Comparison of ENCODE assay signal across 15 cellular contexts in genomic region chr11:75771646-75772410, GRCh38. TPM values are rescaled to one million over a fixed set of nuclear protein-coding genes. Genes with fewer than 3 reads are reported as not detected.
DNase-seq lines count a peak whose midpoint lies in the region; ATAC-seq, FAIRE-seq and TF ChIP-seq lines count a peak whose summit lies in the region.
"Had no signal": no experiment of that assay in that cellular context is flagged by ENCODE, and none has a peak within 500 bp of the region (broad histone marks: within the 10 kb centered on the region; RNA-seq: fewer than 3 reads in every experiment).

No MANE protein-coding gene starts in this region.

- 76% methylated on average over 6 of the region's 6 CpGs for WGBS in liver
- WGBS in HepG2 (ENCODE audit: low lambda C conversion rate) = 84% methylated on average over 5 of the region's 6 CpGs

- intact Hi-C loops in HepG2 (cut with micrococcal nuclease; ENCODE audit: unreplicated experiment) = no loop called here
- intact Hi-C loops in activated B cell treated with CpG ODN at 0.5 μM for 24 hours (cut with micrococcal nuclease) = loop anchor here (2.0 kb wide), 1 partner anchor 53 kb away; no protein-coding TSS in a partner anchor

- peaks cover 3% of the 10 kb centered on the region for H3K36me3 Mint-ChIP-seq in activated B cell treated with CpG ODN at 0.5 μM for 24 hours (ENCODE audit: low read depth)

- DNase-seq in HepG2 (ENCODE audit: low spot score) (no peak), activated B cell treated with CpG ODN at 0.5 μM for 24 hours (no peak), left lobe of liver (ENCODE audit: low spot score) (peak; percentile 43), GM12891 (ENCODE audit: insufficient read length, low spot score) (no peak)
- no peak for DNase-seq in activated effector memory CD4-positive, alpha-beta T cell treated with anti-CD3 and anti-CD28 coated beads, Interleukin-2, amount 50 U/mL, for 16 hours
- DNase-seq in activated T-cell treated with anti-CD3 and anti-CD28 coated beads, Interleukin-2, amount 50 U/mL, for 48 hours = no peak
- DNase-seq: Karpas-422, NCI-H82 had no signal

- no peaks in the 10 kb centered on the region for H3K27me3 ChIP-seq in liver (ENCODE audit: control insufficient read depth in 4 of 4, insufficient read depth in 4 of 4, low read length in 3 of 4)
- no peaks in the 10 kb centered on the region for H3K27me3 ChIP-seq in HepG2 (ENCODE audit: control insufficient read depth in 1 of 2, insufficient read depth in 2 of 2, low read length in 2 of 2)

- no peaks in the 10 kb centered on the region for H3K9me3 ChIP-seq in liver (ENCODE audit: control insufficient read depth in 4 of 4, low read length in 3 of 4)
- no peaks in the 10 kb centered on the region for H3K9me3 ChIP-seq in HepG2 (ENCODE audit: low read length)

- H2AFZ ChIP-seq in HepG2 (ENCODE audit: low read length) = no peak overlapping the region

- CTCF ChIA-PET in HepG2 (lab: Yijun Ruan, JAX; ENCODE audit: low intra/inter-chr PET ratio, low total read pairs) (no interaction called here), activated B cell treated with CpG ODN at 0.5 μM for 24 hours (lab: Charles Lee) (no interaction called here)

- TF ChIP-seq RAD21 in liver (IDR thresholded peaks at IDR 0.05) (peak in 1 of 2 donors; percentile 23), HepG2 (CRISPR knock-in tag; IDR thresholded peaks at IDR 0.05) (no peak)

- H3K4me1 ChIP-seq in liver (ENCODE audit: control insufficient read depth in 4 of 4, insufficient read depth in 4 of 4, low read length in 3 of 4) (peaks cover 0 to 67% (median 46%) of the 10 kb centered on the region in 4 donors), HepG2 (ENCODE audit: insufficient read depth, low read length) (peaks cover 51% of the 10 kb centered on the region)

- POLR2A ChIA-PET in HepG2 (lab: Yijun Ruan, JAX) (interaction anchor here (3.3 to 4.1 kb wide), 2 partner anchors 13 to 50 kb away, joined by 20 to 62 read pairs; no protein-coding TSS in a partner anchor), activated B cell treated with CpG ODN at 0.5 μM for 24 hours (lab: Charles Lee) (no interaction called here)

- in situ Hi-C loops in HepG2 (cut with HindIII; ENCODE audit: extremely low pct_ligation_motif_present, low pct_unique_long_range_greater_than_20kb) = no loop called here

- H3K9me3 Mint-ChIP-seq in activated B cell treated with CpG ODN at 0.5 μM for 24 hours = no peaks in the 10 kb centered on the region
- H3K9me3 Mint-ChIP-seq: activated T-helper 17 cell treated with anti-CD3 and anti-CD28 coated beads, Interleukin-2, amount 50 U/mL, for 72 hours had no signal

- ATAC-seq in HepG2 (no peak), activated B cell treated with CpG ODN at 0.5 μM for 24 hours (ENCODE audit: low read depth) (no peak), left lobe of liver (peak; percentile 8), HG03139 (IDR thresholded peaks at IDR 0.05; ENCODE audit: unreplicated experiment) (no peak)
- ATAC-seq: activated T-helper 17 cell treated with anti-CD3 and anti-CD28 coated beads, Interleukin-2, amount 50 U/mL, for 72 hours; right cardiac atrium had no signal

- no peaks in the 10 kb centered on the region for H4K20me1 ChIP-seq in HepG2 (ENCODE audit: insufficient read depth, low read length)

- peak overlapping the region; percentile 10 to 79 for H3K27ac ChIP-seq in liver (ENCODE audit: low read depth in 1 of 2, low read length in 2 of 2)
- H3K27ac ChIP-seq in HepG2 (ENCODE audit: extremely low read length, insufficient read depth, low read length) = no peak overlapping the region

- no peak overlapping the region for H3K4me3 Mint-ChIP-seq in activated B cell treated with CpG ODN at 0.5 μM for 24 hours
- H3K4me3 Mint-ChIP-seq: activated T-helper 17 cell treated with anti-CD3 and anti-CD28 coated beads, Interleukin-2, amount 50 U/mL, for 72 hours had no signal

- H3K36me3 ChIP-seq in liver (ENCODE audit: control insufficient read depth in 4 of 4, insufficient read depth in 3 of 4, low read depth in 1 of 4, low read length in 3 of 4) = peaks cover 0 to 4% (median 2%) of the 10 kb centered on the region in 4 donors
- H3K36me3 ChIP-seq in HepG2 (replicated peaks in 1 of 2; ENCODE audit: control insufficient read depth in 1 of 2, insufficient read depth in 2 of 2, low read length in 2 of 2) = peaks cover 0 to 14% of the 10 kb centered on the region in 2 experiments; a peak in 2 of 5 replicates
- H3K36me3 ChIP-seq: BLaER1 treated with 17β-estradiol and CSF1 and Interleukin-3, amounts not matched to agents 10 nM and 100 nM had no signal

- TF ChIP-seq EP300 in HepG2 (IDR thresholded peaks at IDR 0.05; ENCODE audit: low read depth in 2 of 2, low read length in 2 of 2) (no peak), HepG2 (CRISPR knock-in tag; IDR thresholded peaks at IDR 0.05; ENCODE audit: borderline replicate concordance) (no peak)

- no TSS peak for BruUV-seq in HepG2 (replicated peaks; lab: Mats Ljungman, UMichigan)

- no peak for TF ChIP-seq CTCF in liver (IDR thresholded peaks at IDR 0.05; ENCODE audit: low read depth, low read length, missing input control)
- TF ChIP-seq CTCF in HepG2 (CRISPR knock-in tag; IDR thresholded peaks at IDR 0.05) = no peak
- TF ChIP-seq CTCF in activated B cell treated with CpG ODN at 0.5 μM for 24 hours (IDR thresholded peaks at IDR 0.05) = no peak

- FAIRE-seq in HepG2 (lab: Jason Lieb, UNC) (no peak), GM12891 (lab: Jason Lieb, UNC) (no peak)
- FAIRE-seq: keratinocyte, TTC549 had no signal

- no peak overlapping the region for H3K4me3 ChIP-seq in liver (ENCODE audit: low read depth in 1 of 3, low read length in 3 of 3)
- H3K4me3 ChIP-seq in HepG2 (replicated peaks in 1 of 3; ENCODE audit: insufficient read depth in 1 of 3, low read depth in 2 of 3, low read length in 3 of 3) = no peak overlapping the region
- H3K4me3 ChIP-seq: BLaER1 treated with 17β-estradiol and CSF1 and Interleukin-3, amounts not matched to agents 10 nM and 100 nM had no signal

- no peaks in the 10 kb centered on the region for H3K27me3 Mint-ChIP-seq in activated B cell treated with CpG ODN at 0.5 μM for 24 hours

- peak overlapping the region; percentile 76 for H3K27ac Mint-ChIP-seq in activated B cell treated with CpG ODN at 0.5 μM for 24 hours
- H3K27ac Mint-ChIP-seq: activated T-helper 17 cell treated with anti-CD3 and anti-CD28 coated beads, Interleukin-2, amount 50 U/mL, for 72 hours had no signal

- H3K9ac ChIP-seq in liver (ENCODE audit: low read depth in 1 of 2, low read length in 2 of 2) (no peak overlapping the region), HepG2 (ENCODE audit: insufficient read depth, low read depth, low read length) (no peak overlapping the region)
- H3K9ac ChIP-seq: BLaER1 treated with 17β-estradiol and CSF1 and Interleukin-3, amounts not matched to agents 10 nM and 100 nM had no signal

- TF ChIP-seq POLR2A in HepG2 (IDR thresholded peaks at IDR 0.05; ENCODE audit: insufficient read depth in 1 of 2, low read depth in 2 of 2, low read length in 2 of 2) (no peak), GM12891 (IDR thresholded peaks at IDR 0.05; ENCODE audit: low read depth, low read length) (no peak)

- peaks cover 77% of the 10 kb centered on the region for H3K4me1 Mint-ChIP-seq in activated B cell treated with CpG ODN at 0.5 μM for 24 hours

- H3K4me2 ChIP-seq in HepG2 (ENCODE audit: low read depth, low read length) = no peak overlapping the region

- peaks cover 35% of the 10 kb centered on the region for H3K79me2 ChIP-seq in HepG2 (ENCODE audit: insufficient read depth, low read length)

RNA-seq across cellular contexts. Expression of gene DGAT2, which starts 3.2 kb away (rescaled TPM):
- total RNA-seq in liver (100 to 1,000 TPM in 1 of 2 donors, 10 to 100 TPM in 1; 64.0 to 151 TPM), HepG2 (2016; rRNA removed; fragmentation: Illumina TruSeq; extraction: Trizol) (39.4 and 65.6 TPM in 2 replicates), activated B cell treated with CpG ODN at 0.5 μM for 24 hours (6.9 and 7.9 TPM in 2 replicates), left lobe of liver (172 TPM)
- polyA plus RNA-seq in liver (100 to 1,000 TPM in 1 of 2 donors, 10 to 100 TPM in 1; 57.2 to 152 TPM), HepG2 (2011; rRNA removed) (39.0 and 47.6 TPM in 2 replicates)
- 13.6 and 17.8 TPM in 2 replicates for total RNA-seq in HepG2 (2016; cell fraction: cytosol; rRNA removed; fragmentation: Illumina TruSeq; extraction: Trizol; ENCODE audit: low read depth)
- total RNA-seq in HepG2 (2016; cell fraction: insoluble cytoplasmic fraction; rRNA removed; fragmentation: Illumina TruSeq; extraction: Trizol) = 37.7 and 67.0 TPM in 2 replicates
- total RNA-seq in HepG2 (2016; cell fraction: membrane; rRNA removed; fragmentation: Illumina TruSeq; extraction: Trizol) = 33.7 and 43.0 TPM in 2 replicates
- total RNA-seq in HepG2 (2016; cell fraction: nucleus; rRNA removed; fragmentation: Illumina TruSeq; extraction: Trizol) = 51.0 and 57.6 TPM in 2 replicates
- polyA plus RNA-seq in HepG2 (2011; cell fraction: cytosol; rRNA removed) = 38.9 and 41.0 TPM in 2 replicates
- 13.1 and 13.7 TPM in 2 replicates for polyA plus RNA-seq in HepG2 (2011; cell fraction: nucleus; rRNA removed)
- polyA plus RNA-seq in HepG2 (2012) = 15.7 and 19.7 TPM in 2 replicates
- polyA plus RNA-seq in HepG2 (2016; cell fraction: cytosol; fragmentation: Illumina TruSeq; extraction: Trizol; ENCODE audit: low read depth) = 13.9 and 19.4 TPM in 2 replicates
- polyA plus RNA-seq in HepG2 (2016; cell fraction: insoluble cytoplasmic fraction; fragmentation: Illumina TruSeq; extraction: Trizol; ENCODE audit: low read depth) = 39.1 and 40.5 TPM in 2 replicates
- polyA plus RNA-seq in HepG2 (2016; cell fraction: membrane; fragmentation: Illumina TruSeq; extraction: Trizol; ENCODE audit: low read depth) = 26.5 and 38.6 TPM in 2 replicates
- polyA plus RNA-seq in HepG2 (2016; cell fraction: nucleus; fragmentation: Illumina TruSeq; extraction: Trizol; ENCODE audit: insufficient read depth, low read depth) = 85.2 and 85.5 TPM in 2 replicates
- polyA minus RNA-seq in HepG2 (2011; rRNA and poly(A)+ RNA removed; ENCODE audit: low replicate concordance) = 9.8 and 63.2 TPM in 2 replicates
- polyA minus RNA-seq in HepG2 (2011; cell fraction: cytosol; rRNA and poly(A)+ RNA removed) = 11.2 and 11.5 TPM in 2 replicates
- polyA minus RNA-seq in HepG2 (2011; cell fraction: nucleus; rRNA and poly(A)+ RNA removed) = 9.3 and 9.8 TPM in 2 replicates
- polyA plus RNA-seq in GM12891 (2012; ENCODE audit: low read depth, missing spikeins) = 4.6 TPM

RNA-seq across cellular contexts. Expression of gene UVRAG, which starts 43.2 kb away (rescaled TPM):
- total RNA-seq in liver (10 to 100 TPM; 12.1 to 15.1 TPM), HepG2 (2016; rRNA removed; fragmentation: Illumina TruSeq; extraction: Trizol) (17.2 and 17.3 TPM in 2 replicates), activated B cell treated with CpG ODN at 0.5 μM for 24 hours (86.8 and 103 TPM in 2 replicates), left lobe of liver (8.8 TPM)
- polyA plus RNA-seq in liver (1 to 10 TPM; 4.4 to 7.9 TPM), HepG2 (2011; rRNA removed) (8.9 and 9.7 TPM in 2 replicates)
- total RNA-seq in HepG2 (2016; cell fraction: cytosol; rRNA removed; fragmentation: Illumina TruSeq; extraction: Trizol; ENCODE audit: low read depth) = 6.1 and 9.8 TPM in 2 replicates
- total RNA-seq in HepG2 (2016; cell fraction: insoluble cytoplasmic fraction; rRNA removed; fragmentation: Illumina TruSeq; extraction: Trizol) = 15.0 and 18.0 TPM in 2 replicates
- 11.6 and 11.7 TPM in 2 replicates for total RNA-seq in HepG2 (2016; cell fraction: membrane; rRNA removed; fragmentation: Illumina TruSeq; extraction: Trizol)
- 43.2 and 46.0 TPM in 2 replicates for total RNA-seq in HepG2 (2016; cell fraction: nucleus; rRNA removed; fragmentation: Illumina TruSeq; extraction: Trizol)
- polyA plus RNA-seq in HepG2 (2011; cell fraction: cytosol; rRNA removed) = 5.6 and 7.4 TPM in 2 replicates
- polyA plus RNA-seq in HepG2 (2011; cell fraction: nucleus; rRNA removed) = 8.4 TPM in 2 replicates
- 8.4 and 11.9 TPM in 2 replicates for polyA plus RNA-seq in HepG2 (2012)
- 1.5 and 1.6 TPM in 2 replicates for polyA plus RNA-seq in HepG2 (2016; cell fraction: cytosol; fragmentation: Illumina TruSeq; extraction: Trizol; ENCODE audit: low read depth)
- 10.9 and 14.5 TPM in 2 replicates for polyA plus RNA-seq in HepG2 (2016; cell fraction: insoluble cytoplasmic fraction; fragmentation: Illumina TruSeq; extraction: Trizol; ENCODE audit: low read depth)
- 5.0 and 5.5 TPM in 2 replicates for polyA plus RNA-seq in HepG2 (2016; cell fraction: membrane; fragmentation: Illumina TruSeq; extraction: Trizol; ENCODE audit: low read depth)
- polyA plus RNA-seq in HepG2 (2016; cell fraction: nucleus; fragmentation: Illumina TruSeq; extraction: Trizol; ENCODE audit: insufficient read depth, low read depth) = 20.6 and 22.8 TPM in 2 replicates
- polyA minus RNA-seq in HepG2 (2011; rRNA and poly(A)+ RNA removed; ENCODE audit: low replicate concordance) = 10.9 and 19.7 TPM in 2 replicates
- polyA minus RNA-seq in HepG2 (2011; cell fraction: cytosol; rRNA and poly(A)+ RNA removed) = 5.9 and 6.2 TPM in 2 replicates
- 77.1 and 79.4 TPM in 2 replicates for polyA minus RNA-seq in HepG2 (2011; cell fraction: nucleus; rRNA and poly(A)+ RNA removed)
- polyA plus RNA-seq in GM12891 (2012; ENCODE audit: low read depth, missing spikeins) = 26.7 TPM

RNA-seq across cellular contexts. Expression of gene MOGAT2, which starts 54.2 kb away (rescaled TPM):
- total RNA-seq in liver = 10 to 100 TPM in 1 of 2 donors, 1 to 10 TPM in 1; 1.0 to 92.4 TPM
- 10 to 100 TPM; 24.3 to 50.9 TPM for polyA plus RNA-seq in liver
- 27.2 and 27.8 TPM in 2 replicates for total RNA-seq in HepG2 (2016; rRNA removed; fragmentation: Illumina TruSeq; extraction: Trizol)
- 4.8 and 5.4 TPM in 2 replicates for total RNA-seq in HepG2 (2016; cell fraction: cytosol; rRNA removed; fragmentation: Illumina TruSeq; extraction: Trizol; ENCODE audit: low read depth)
- total RNA-seq in HepG2 (2016; cell fraction: insoluble cytoplasmic fraction; rRNA removed; fragmentation: Illumina TruSeq; extraction: Trizol) = 22.9 and 26.8 TPM in 2 replicates
- 15.9 and 17.2 TPM in 2 replicates for total RNA-seq in HepG2 (2016; cell fraction: membrane; rRNA removed; fragmentation: Illumina TruSeq; extraction: Trizol)
- total RNA-seq in HepG2 (2016; cell fraction: nucleus; rRNA removed; fragmentation: Illumina TruSeq; extraction: Trizol) = 23.2 and 30.7 TPM in 2 replicates
- 27.8 and 30.0 TPM in 2 replicates for polyA plus RNA-seq in HepG2 (2011; rRNA removed)
- 25.4 and 28.6 TPM in 2 replicates for polyA plus RNA-seq in HepG2 (2011; cell fraction: cytosol; rRNA removed)
- polyA plus RNA-seq in HepG2 (2011; cell fraction: nucleus; rRNA removed) = 30.4 and 30.7 TPM in 2 replicates
- 9.6 and 16.8 TPM in 2 replicates for polyA plus RNA-seq in HepG2 (2012)
- 3.9 and 4.1 TPM in 2 replicates for polyA plus RNA-seq in HepG2 (2016; cell fraction: cytosol; fragmentation: Illumina TruSeq; extraction: Trizol; ENCODE audit: low read depth)
- 23.3 and 25.4 TPM in 2 replicates for polyA plus RNA-seq in HepG2 (2016; cell fraction: insoluble cytoplasmic fraction; fragmentation: Illumina TruSeq; extraction: Trizol; ENCODE audit: low read depth)
- polyA plus RNA-seq in HepG2 (2016; cell fraction: membrane; fragmentation: Illumina TruSeq; extraction: Trizol; ENCODE audit: low read depth) = 10.3 and 11.1 TPM in 2 replicates
- 45.1 and 45.8 TPM in 2 replicates for polyA plus RNA-seq in HepG2 (2016; cell fraction: nucleus; fragmentation: Illumina TruSeq; extraction: Trizol; ENCODE audit: insufficient read depth, low read depth)
- 0.12 and 81.9 TPM in 2 replicates for polyA minus RNA-seq in HepG2 (2011; rRNA and poly(A)+ RNA removed; ENCODE audit: low replicate concordance)
- polyA minus RNA-seq in HepG2 (2011; cell fraction: cytosol; rRNA and poly(A)+ RNA removed) = 16.4 and 16.5 TPM in 2 replicates
- 29.9 and 35.7 TPM in 2 replicates for polyA minus RNA-seq in HepG2 (2011; cell fraction: nucleus; rRNA and poly(A)+ RNA removed)
- 0.22 TPM in 1 of 2 replicates, not detected in the other for total RNA-seq in activated B cell treated with CpG ODN at 0.5 μM for 24 hours
- 172 TPM for total RNA-seq in left lobe of liver
- polyA plus RNA-seq in GM12891 (2012; ENCODE audit: low read depth, missing spikeins) = 0.31 TPM
- total RNA-seq: activated T-helper 17 cell treated with anti-CD3 and anti-CD28 coated beads, Interleukin-2, amount 50 U/mL, for 72 hours had no signal
- polyA plus RNA-seq: keratinocyte had no signal
